Comparison of ENCODE assay signal across 10 cellular contexts in the genomic region with DNA sequence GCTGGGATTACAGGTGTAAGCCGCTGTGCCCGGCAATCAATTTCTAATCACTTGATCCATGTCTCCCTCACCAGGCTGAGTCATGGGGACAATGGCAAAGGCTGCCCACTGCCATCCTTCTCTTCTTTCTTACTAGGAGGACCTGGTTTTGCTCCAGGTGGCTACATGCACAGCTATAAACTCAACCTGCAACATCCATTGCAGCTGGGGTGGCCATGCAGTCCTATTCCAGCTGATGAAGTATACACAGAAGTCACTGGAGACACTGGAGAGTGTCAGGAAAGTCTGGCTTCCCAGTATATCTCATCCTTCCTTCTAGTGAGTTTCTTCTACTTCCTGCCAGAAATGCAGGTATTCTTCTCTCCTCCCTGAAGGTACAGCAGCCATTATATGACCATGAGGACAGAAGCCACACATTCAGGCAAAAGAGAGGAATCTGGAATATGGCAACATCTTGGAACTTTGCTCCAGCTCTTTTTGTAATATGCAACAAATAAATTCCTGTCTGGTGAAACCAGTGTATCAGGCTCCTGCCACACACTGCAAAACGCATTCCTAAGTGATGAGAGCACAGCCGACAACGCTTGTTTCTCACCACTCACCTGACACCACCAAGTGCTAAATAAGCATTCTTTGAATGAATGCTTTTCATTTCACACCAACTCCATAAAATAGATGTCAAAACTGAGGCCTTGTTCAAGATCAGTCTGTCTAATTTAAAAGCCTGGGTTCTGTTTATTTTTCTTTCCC. TPM values are rescaled to one million over a fixed set of nuclear protein-coding genes. Genes with fewer than 3 reads are reported as not detected.
DNase-seq lines count a peak whose midpoint lies in the region; ATAC-seq, FAIRE-seq and TF ChIP-seq lines count a peak whose summit lies in the region.
"Had no signal": no experiment of that assay in that cellular context is flagged by ENCODE, and none has a peak within 500 bp of the region (broad histone marks: within the 10 kb centered on the region; RNA-seq: fewer than 3 reads in every experiment).

No MANE protein-coding gene starts in this region.

- H3K27ac Mint-ChIP-seq in CD8-positive, alpha-beta T cell, result no peak overlapping the region
- H3K27ac Mint-ChIP-seq in activated naive CD8-positive, alpha-beta T cell treated with anti-CD3 and anti-CD28 coated beads for 36 hours, result no peak overlapping the region
- H3K27ac Mint-ChIP-seq: T-helper 1 cell treated with Interleukin-12 subunit alpha and Interleukin-12 subunit beta and Interleukin-4 antibody, amounts not matched to agents 30 μg/mL and 1 μg/mL, for 36 hours had no signal

- peaks cover 66% of the 10 kb centered on the region for H3K4me1 ChIP-seq in left ventricle myocardium inferior
- H3K4me1 ChIP-seq in CD8-positive, alpha-beta T cell (ENCODE audit: insufficient read depth, low read length), result no peaks in the 10 kb centered on the region

- ATAC-seq in CD8-positive, alpha-beta T cell, result no peak
- ATAC-seq in HG03565 (IDR thresholded peaks at IDR 0.05; ENCODE audit: unreplicated experiment), result no peak

- intact Hi-C loops in left ventricle myocardium inferior (cut with micrococcal nuclease), result no loop called here
- intact Hi-C loops in CD8-positive, alpha-beta T cell (cut with DNase I, micrococcal nuclease), result no loop called here

- H3K27me3 Mint-ChIP-seq in CD8-positive, alpha-beta T cell (ENCODE audit: low read depth), result peaks cover 15% of the 10 kb centered on the region
- peaks cover 8% of the 10 kb centered on the region for H3K27me3 Mint-ChIP-seq in activated naive CD8-positive, alpha-beta T cell treated with anti-CD3 and anti-CD28 coated beads for 36 hours

- no peaks in the 10 kb centered on the region for H3K36me3 Mint-ChIP-seq in CD8-positive, alpha-beta T cell
- no peaks in the 10 kb centered on the region for H3K36me3 Mint-ChIP-seq in activated naive CD8-positive, alpha-beta T cell treated with anti-CD3 and anti-CD28 coated beads for 36 hours

- H3K4me1 Mint-ChIP-seq in CD8-positive, alpha-beta T cell (ENCODE audit: low read depth), result no peaks in the 10 kb centered on the region
- no peaks in the 10 kb centered on the region for H3K4me1 Mint-ChIP-seq in activated naive CD8-positive, alpha-beta T cell treated with anti-CD3 and anti-CD28 coated beads for 36 hours

- peak; percentile 78 for FAIRE-seq in H54 (lab: Jason Lieb, UNC)

- no peaks in the 10 kb centered on the region for H3K9me3 ChIP-seq in left ventricle myocardium inferior (replicated peaks)
- no peaks in the 10 kb centered on the region for H3K9me3 ChIP-seq in CD8-positive, alpha-beta T cell (ENCODE audit: low read length)

- no peak overlapping the region for H3K4me3 Mint-ChIP-seq in CD8-positive, alpha-beta T cell
- H3K4me3 Mint-ChIP-seq in activated naive CD8-positive, alpha-beta T cell treated with anti-CD3 and anti-CD28 coated beads for 36 hours, result no peak overlapping the region
- H3K4me3 Mint-ChIP-seq: T-helper 1 cell treated with Interleukin-12 subunit alpha and Interleukin-12 subunit beta and Interleukin-4 antibody, amounts not matched to agents 30 μg/mL and 1 μg/mL, for 36 hours had no signal

- H3K9me3 Mint-ChIP-seq in CD8-positive, alpha-beta T cell, result no peaks in the 10 kb centered on the region
- no peaks in the 10 kb centered on the region for H3K9me3 Mint-ChIP-seq in activated naive CD8-positive, alpha-beta T cell treated with anti-CD3 and anti-CD28 coated beads for 36 hours
- H3K9me3 Mint-ChIP-seq: T-helper 1 cell treated with Interleukin-12 subunit alpha and Interleukin-12 subunit beta and Interleukin-4 antibody, amounts not matched to agents 30 μg/mL and 1 μg/mL, for 36 hours had no signal

- CTCF ChIA-PET in CD8-positive, alpha-beta T cell (lab: Charles Lee), result no interaction called here

- peak; percentile 70 for DNase-seq in H54 (ENCODE audit: insufficient read length, low spot score)
- peak; percentile 44 to 78 for DNase-seq in SW 1271 (lab: John Stamatoyannopoulos, UW)
- no peak for DNase-seq in left ventricle myocardium inferior
- DNase-seq in skeletal muscle cell (ENCODE audit: low read depth), result peak; percentile 18
- DNase-seq in CD8-positive, alpha-beta T cell, result no peak
- no peak for DNase-seq in NCI-H2081 (lab: John Stamatoyannopoulos, UW)
- no peak for DNase-seq in activated naive CD8-positive, alpha-beta T cell treated with anti-CD3 and anti-CD28 coated beads for 36 hours

- peaks cover 18% of the 10 kb centered on the region for H3K27me3 ChIP-seq in left ventricle myocardium inferior (ENCODE audit: low read depth)
- no peaks in the 10 kb centered on the region for H3K27me3 ChIP-seq in CD8-positive, alpha-beta T cell (ENCODE audit: insufficient read depth, low read length)

- TF ChIP-seq CTCF in left ventricle myocardium inferior (IDR thresholded peaks at IDR 0.05; ENCODE audit: borderline replicate concordance), result no peak
- TF ChIP-seq CTCF in CD8-positive, alpha-beta T cell (IDR thresholded peaks at IDR 0.05), result no peak

- peak overlapping the region; percentile 92 for H3K27ac ChIP-seq in left ventricle myocardium inferior (replicated peaks)
- no peak overlapping the region for H3K27ac ChIP-seq in CD8-positive, alpha-beta T cell (ENCODE audit: low read depth, low read length)

- H3K4me3 ChIP-seq in left ventricle myocardium inferior, result no peak overlapping the region
- H3K4me3 ChIP-seq in skeletal muscle cell (ENCODE audit: low read depth, low read length), result no peak overlapping the region
- H3K4me3 ChIP-seq in CD8-positive, alpha-beta T cell (ENCODE audit: low read depth, low read length), result no peak overlapping the region
- H3K4me3 ChIP-seq: skin epidermis had no signal

- no peak for TF ChIP-seq POLR2A in H54 (IDR thresholded peaks at IDR 0.05; ENCODE audit: low read depth, low read length)

- no peaks in the 10 kb centered on the region for H3K36me3 ChIP-seq in left ventricle myocardium inferior
- H3K36me3 ChIP-seq in CD8-positive, alpha-beta T cell (ENCODE audit: insufficient read depth, low read length), result no peaks in the 10 kb centered on the region

- POLR2A ChIA-PET in CD8-positive, alpha-beta T cell (lab: Charles Lee), result no interaction called here

RNA-seq across cellular contexts. Expression of a gene that starts 32.3 kb away (rescaled TPM):
- total RNA-seq in left ventricle myocardium inferior, result 1.2 TPM
- not detected for total RNA-seq in CD8-positive, alpha-beta T cell
- not detected for total RNA-seq in activated naive CD8-positive, alpha-beta T cell treated with anti-CD3 and anti-CD28 coated beads for 36 hours

RNA-seq across cellular contexts. Expression of a gene that starts 52.3 kb away (rescaled TPM):
- 1.0 TPM for total RNA-seq in left ventricle myocardium inferior
- not detected for total RNA-seq in CD8-positive, alpha-beta T cell
- not detected for total RNA-seq in activated naive CD8-positive, alpha-beta T cell treated with anti-CD3 and anti-CD28 coated beads for 36 hours

Comparison
In these comparisons a context has a peak if more than half of its experiments do, and no peak if none do; other contexts are left out.
1. DNase-seq: peak in H54 (single experiment), SW 1271 (2 of 2) and skeletal muscle cell (single experiment); none in left ventricle myocardium inferior (single experiment), CD8-positive, alpha-beta T cell (0 of 7), NCI-H2081 (0 of 2) and activated naive CD8-positive, alpha-beta T cell treated with anti-CD3 and anti-CD28 coated beads for 36 hours (single experiment).